ENCODE assay signal across 22 cellular contexts in genomic region chr9:38224941-38225340, GRCh38.
DNase-seq lines count a peak whose midpoint lies in the region; ATAC-seq and TF ChIP-seq lines count a peak whose summit lies in the region.
"Had no signal": no experiment of that assay in that cellular context is flagged by ENCODE, and none has a peak within 500 bp of the region (broad histone marks: within the 10 kb centered on the region; RNA-seq: fewer than 3 reads in every experiment).

No MANE protein-coding gene starts in this region.

- H3K27me3 ChIP-seq in BLaER1: no peaks in the 10 kb centered on the region
- H3K27me3 ChIP-seq in hepatocyte: no peaks in the 10 kb centered on the region
- H3K27me3 ChIP-seq: SJCRH30 had no signal

- WGBS in hepatocyte (ENCODE audit: low lambda C conversion rate, missing lambda C conversion rate): 93% methylated on average over 6 of the region's 6 CpGs

- H3K4me1 Mint-ChIP-seq in osteocyte (ENCODE audit: unreplicated experiment): peaks cover 23% of the 10 kb centered on the region

- H3K27ac Mint-ChIP-seq in osteocyte (ENCODE audit: unreplicated experiment): no peak overlapping the region
- H3K27ac Mint-ChIP-seq: B cell; CD4-positive, alpha-beta memory T cell; HFFc6 had no signal

- H2AFZ ChIP-seq in hepatocyte: no peak overlapping the region

- DNase-seq in DMS79 treated with DMSO at 0.1 percent for 48 hours (lab: John Stamatoyannopoulos, UW) (peak; percentile 57), islet precursor cell (peak; percentile 48), osteocyte (ENCODE audit: extremely low spot score, unreplicated experiment) (peak; percentile 62), hepatocyte (ENCODE audit: low spot score) (no peak), superior temporal gyrus (ENCODE audit: extremely low spot score) (no peak)
- DNase-seq: CD4-positive, alpha-beta memory T cell; DMS153; HFFc6; Kasumi-1; MM.1S; NCI-H1092; NCI-H1436 treated with DMSO at 0.1 percent for 48 hours; NCI-H2029; NCI-H345; NCI-H524 treated with DMSO at 0.1 percent for 48 hours; SJCRH30 had no signal

- ATAC-seq in GM21367 (IDR thresholded peaks at IDR 0.05; ENCODE audit: unreplicated experiment): no peak
- ATAC-seq: Panc1 had no signal

- no peak overlapping the region for H3K27ac ChIP-seq in BLaER1
- H3K27ac ChIP-seq in hepatocyte: no peak overlapping the region
- H3K27ac ChIP-seq: HL-60, SJCRH30 had no signal

- no peaks in the 10 kb centered on the region for H3K9me3 ChIP-seq in BLaER1
- H3K9me3 ChIP-seq in hepatocyte (ENCODE audit: low read depth): no peaks in the 10 kb centered on the region

- H3K36me3 ChIP-seq in BLaER1 (no peaks in the 10 kb centered on the region), hepatocyte (replicated peaks; ENCODE audit: insufficient read depth, low read depth) (no peaks in the 10 kb centered on the region)

- H4K20me1 ChIP-seq in BLaER1 (no peaks in the 10 kb centered on the region), hepatocyte (ENCODE audit: insufficient read depth, poor library complexity, severe bottlenecking) (no peaks in the 10 kb centered on the region)

- TF ChIP-seq CTCF in osteocyte (IDR thresholded peaks at IDR 0.05) (no peak), hepatocyte (IDR thresholded peaks at IDR 0.05; ENCODE audit: poor library complexity) (no peak)

- H3K4me1 ChIP-seq in BLaER1: peaks cover 57% of the 10 kb centered on the region
- peaks cover 13% of the 10 kb centered on the region for H3K4me1 ChIP-seq in hepatocyte (ENCODE audit: insufficient read depth)

- no peaks in the 10 kb centered on the region for H3K36me3 Mint-ChIP-seq in osteocyte (ENCODE audit: unreplicated experiment)
- H3K36me3 Mint-ChIP-seq: CD4-positive, alpha-beta memory T cell; IgD-negative memory B cell had no signal

- H3K9me2 ChIP-seq in hepatocyte (replicated peaks; ENCODE audit: insufficient read depth): no peaks in the 10 kb centered on the region

- H3K4me3 ChIP-seq in BLaER1: no peak overlapping the region
- H3K4me3 ChIP-seq in hepatocyte: no peak overlapping the region
- H3K4me3 ChIP-seq: SJCRH30 had no signal

- H3K9ac ChIP-seq in BLaER1: no peak overlapping the region

- H3K4me2 ChIP-seq in BLaER1 (peak overlapping the region; percentile 70), hepatocyte (no peak overlapping the region)

- H3K9me3 Mint-ChIP-seq in osteocyte (ENCODE audit: unreplicated experiment): peaks cover 6% of the 10 kb centered on the region
- H3K9me3 Mint-ChIP-seq: HFFc6 had no signal

- peaks cover 42% of the 10 kb centered on the region for H3K27me3 Mint-ChIP-seq in osteocyte (ENCODE audit: unreplicated experiment)

- no peaks in the 10 kb centered on the region for H3K79me2 ChIP-seq in hepatocyte

- no peak overlapping the region for H3K4me3 Mint-ChIP-seq in osteocyte (ENCODE audit: unreplicated experiment)
- H3K4me3 Mint-ChIP-seq: B cell; CD4-positive, alpha-beta memory T cell; HFFc6 had no signal

Comparison
In these comparisons a context has a peak if more than half of its experiments do, and no peak if none do; other contexts are left out.
1. DNase-seq: peak in DMS79 treated with DMSO at 0.1 percent for 48 hours (single experiment), islet precursor cell (single experiment) and osteocyte (single experiment); none in hepatocyte (single experiment) and superior temporal gyrus (single experiment).